In genomic region chr20:38602185-38602581, GRCh38 we compare ENCODE assay signal across 1 cellular context.
TF ChIP-seq lines count a peak whose summit lies in the region.

No MANE protein-coding gene starts in this region.

TF ChIP-seq in HepG2, 621 proteins besides CTCF, POLR2A, EP300 and RAD21 (continued from another document and continues in another):
- TF ChIP-seq ZSCAN5A (CRISPR knock-in tag; IDR thresholded peaks at IDR 0.05; ENCODE audit: borderline replicate concordance) = no peak
- TF ChIP-seq UBTF (CRISPR knock-in tag; IDR thresholded peaks at IDR 0.05) = 0 out of 2 replicates have a peak, but pooled peaks have one; percentile 1
- 0 out of 2 replicates have a peak, but pooled peaks have one; percentile 5 for TF ChIP-seq FOSL1 (CRISPR knock-in tag; IDR thresholded peaks at IDR 0.05; ENCODE audit: borderline replicate concordance)
- no peak for TF ChIP-seq HDAC1 (CRISPR knock-in tag; IDR thresholded peaks at IDR 0.05)
- no peak for TF ChIP-seq ZBTB40 (IDR thresholded peaks at IDR 0.05)
- TF ChIP-seq ZBTB40 (CRISPR knock-in tag; IDR thresholded peaks at IDR 0.05) = no peak
- no peak for TF ChIP-seq ZFP41 (CRISPR knock-in tag; IDR thresholded peaks at IDR 0.05; ENCODE audit: borderline replicate concordance)
- peak; percentile 20; the same call in 1 of the 2 replicates for TF ChIP-seq ZNF746 (CRISPR knock-in tag; IDR thresholded peaks at IDR 0.05)
- no peak for TF ChIP-seq REL (CRISPR knock-in tag; conservative IDR thresholded peaks at IDR 0.05)
- TF ChIP-seq ZNF354B (CRISPR knock-in tag; IDR thresholded peaks at IDR 0.05) = peak; percentile 23; the same call in 1 of the 2 replicates
- 0 out of 2 replicates have a peak, but pooled peaks have one; percentile 8 for TF ChIP-seq ZNF598 (CRISPR knock-in tag; IDR thresholded peaks at IDR 0.05; ENCODE audit: borderline replicate concordance)
- TF ChIP-seq MXD3 (CRISPR knock-in tag; IDR thresholded peaks at IDR 0.05) = 0 out of 2 replicates have a peak, but pooled peaks have one; percentile 1
- TF ChIP-seq ZBTB33 (CRISPR knock-in tag; IDR thresholded peaks at IDR 0.05) = no peak
- 0 out of 2 replicates have a peak, but pooled peaks have one; percentile 27 for TF ChIP-seq ZNF224 (CRISPR knock-in tag; IDR thresholded peaks at IDR 0.05)
- no peak for TF ChIP-seq HCFC1 (IDR thresholded peaks at IDR 0.05; ENCODE audit: low read depth, low read length)
- no peak for TF ChIP-seq ZHX1 (CRISPR knock-in tag; IDR thresholded peaks at IDR 0.05; ENCODE audit: low read depth)
- 0 out of 2 replicates have a peak, but pooled peaks have one; percentile 25 for TF ChIP-seq ZNF776 (CRISPR knock-in tag; IDR thresholded peaks at IDR 0.05)
- no peak for TF ChIP-seq MED8 (CRISPR knock-in tag; IDR thresholded peaks at IDR 0.05; ENCODE audit: insufficient replicate concordance)
- TF ChIP-seq AKAP8 (CRISPR knock-in tag; IDR thresholded peaks at IDR 0.05) = no peak
- no peak for TF ChIP-seq POGZ (CRISPR knock-in tag; IDR thresholded peaks at IDR 0.05)
- no peak; the same call in 1 of the 2 replicates for TF ChIP-seq ZNF563 (CRISPR knock-in tag; IDR thresholded peaks at IDR 0.05)
- no peak for TF ChIP-seq ZNF317 (CRISPR knock-in tag; IDR thresholded peaks at IDR 0.05)
- TF ChIP-seq MLX (CRISPR knock-in tag; IDR thresholded peaks at IDR 0.05) = no peak
- no peak for TF ChIP-seq ATF2 (CRISPR knock-in tag; IDR thresholded peaks at IDR 0.05)
- TF ChIP-seq FUBP1 (CRISPR knock-in tag; IDR thresholded peaks at IDR 0.05; ENCODE audit: borderline replicate concordance) = no peak
- no peak for TF ChIP-seq ZNF766 (CRISPR knock-in tag; IDR thresholded peaks at IDR 0.05; ENCODE audit: borderline replicate concordance)
- TF ChIP-seq DZIP1 (CRISPR knock-in tag; IDR thresholded peaks at IDR 0.05) = peak; percentile 35; the same call in 1 of the 2 replicates
